Comparison of ENCODE assay signal across 12 cellular contexts in the genomic region with DNA sequence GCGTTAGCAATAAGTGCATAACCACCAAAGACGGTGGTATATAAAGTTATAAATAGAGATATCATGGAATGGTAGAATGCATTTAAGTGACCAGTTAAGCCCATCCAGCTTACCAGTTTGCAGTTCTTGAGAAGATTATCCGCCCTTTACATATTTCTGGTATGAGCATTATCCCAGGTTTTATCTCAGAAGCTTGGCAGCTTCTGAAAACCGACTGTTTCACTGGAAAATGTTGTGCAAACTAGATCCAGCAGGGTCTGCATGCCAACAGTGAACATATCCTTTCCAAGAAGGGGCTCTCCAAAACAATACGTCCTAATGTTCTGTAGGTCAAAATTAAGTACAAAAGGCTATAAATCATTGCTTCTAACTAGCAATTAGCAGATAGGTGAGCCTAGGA.
"Had no signal": no experiment of that assay in that cellular context is flagged by ENCODE, and none has a peak within 500 bp of the region (broad histone marks: within the 10 kb centered on the region; RNA-seq: fewer than 3 reads in every experiment).

No MANE protein-coding gene starts in this region.

- H3K27me3 ChIP-seq: cardiac muscle cell, gastroesophageal sphincter, heart right ventricle, thyroid gland had no signal

- H3K4me3 ChIP-seq: cardiac muscle cell, gastroesophageal sphincter, heart right ventricle, left ventricle myocardium inferior, thyroid gland had no signal

- DNase-seq: activated CD4-positive, alpha-beta T cell treated with anti-CD3 and anti-CD28 coated beads, Interleukin-2, amount 50 U/mL, for 4 hours; activated effector memory CD4-positive, alpha-beta T cell treated with anti-CD3 and anti-CD28 coated beads, Interleukin-2, amount 50 U/mL, for 16 hours; activated naive CD4-positive, alpha-beta T cell treated with anti-CD3 and anti-CD28 coated beads, Interleukin-2, amount 50 U/mL, for 16 hours; heart right ventricle; left ventricle myocardium inferior; midbrain; retina; stimulated activated CD4-positive, alpha-beta T cell treated with anti-CD3 and anti-CD28 coated beads, Interleukin-2, amount 100 ng/mL, for 24 hours; stimulated activated naive CD4-positive, alpha-beta T cell treated with Interleukin-2 at 50 U/mL for 16 hours had no signal

- H3K9me3 ChIP-seq: thyroid gland had no signal

- H3K27ac ChIP-seq: cardiac muscle cell, gastroesophageal sphincter, heart right ventricle, left ventricle myocardium inferior, thyroid gland had no signal

- ATAC-seq: gastroesophageal sphincter had no signal

- H3K36me3 ChIP-seq: cardiac muscle cell, gastroesophageal sphincter, heart right ventricle, left ventricle myocardium inferior, thyroid gland had no signal
